ENCODE assay signal across 19 cellular contexts in the genomic region with DNA sequence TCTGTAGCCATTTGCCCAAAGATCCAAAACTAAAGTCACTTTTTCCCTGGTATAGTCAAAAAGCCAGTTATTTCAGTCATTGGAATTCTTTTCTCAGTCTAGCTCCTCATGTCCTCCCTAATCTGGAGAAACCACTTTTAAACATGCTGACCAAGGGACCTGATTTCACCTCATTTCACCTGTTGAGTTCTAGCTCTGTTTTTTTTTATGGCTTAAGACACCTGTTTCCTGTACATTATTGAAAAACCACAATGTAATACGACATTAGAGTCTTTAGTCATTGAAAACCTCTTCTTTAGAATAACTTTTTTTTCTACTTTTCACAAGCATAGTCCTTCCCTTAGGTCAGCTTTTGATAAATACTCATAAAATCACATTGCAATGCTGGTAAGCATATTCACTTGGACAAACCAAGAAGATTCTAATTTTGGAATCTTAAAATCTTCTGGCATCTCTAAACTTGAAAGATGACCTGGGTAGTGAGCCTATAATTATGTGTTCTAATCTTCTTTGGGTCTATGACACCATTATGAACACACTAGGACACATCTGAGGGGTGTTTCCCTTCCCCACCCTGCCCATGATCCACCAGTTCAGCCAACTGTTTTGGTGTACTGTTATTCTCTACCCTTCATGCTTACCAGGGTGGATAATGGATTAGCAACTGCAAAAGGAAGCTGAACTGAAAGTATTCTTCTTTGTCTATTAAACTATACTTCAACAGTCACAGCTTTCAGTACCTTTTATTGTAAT.
"Had no signal": no experiment of that assay in that cellular context is flagged by ENCODE, and none has a peak within 500 bp of the region (broad histone marks: within the 10 kb centered on the region; RNA-seq: fewer than 3 reads in every experiment).

No MANE protein-coding gene starts in this region.

- H3K4me1 ChIP-seq: foreskin keratinocyte, testis, uterus had no signal

- ATAC-seq: activated naive CD4-positive, alpha-beta T cell treated with anti-CD3 and anti-CD28 coated beads, Interleukin-2, amount 50 U/mL, for 72 hours; foreskin keratinocyte; left lobe of liver; naive thymus-derived CD4-positive, alpha-beta T cell; sciatic nerve had no signal

- DNase-seq: activated CD4-positive, alpha-beta T cell treated with anti-CD3 and anti-CD28 coated beads for 1 hour; activated gamma-delta T cell treated with Interleukin-2 at 50 U/mL for 16 hours; activated T-cell treated with anti-CD3 and anti-CD28 coated beads, Interleukin-2, amount 50 U/mL, for 1 hour; aorta; caudate nucleus; effector CD8-positive, alpha-beta T cell; foreskin keratinocyte; kidney; naive thymus-derived CD4-positive, alpha-beta T cell; occipital lobe; stimulated activated CD4-positive, alpha-beta T cell treated with anti-CD3 and anti-CD28 coated beads, Interleukin-2, amount 100 ng/mL, for 48 hours; stimulated activated naive CD4-positive, alpha-beta T cell; testis; trophoblast cell; uterus had no signal

- H3K27ac ChIP-seq: foreskin keratinocyte, testis, uterus had no signal

- H3K4me3 ChIP-seq: lung, testis, uterus had no signal

- H3K9me3 ChIP-seq: testis, uterus had no signal

- H3K36me3 ChIP-seq: uterus had no signal
